Comparison of ENCODE assay signal across 1 cellular context in the genomic region with DNA sequence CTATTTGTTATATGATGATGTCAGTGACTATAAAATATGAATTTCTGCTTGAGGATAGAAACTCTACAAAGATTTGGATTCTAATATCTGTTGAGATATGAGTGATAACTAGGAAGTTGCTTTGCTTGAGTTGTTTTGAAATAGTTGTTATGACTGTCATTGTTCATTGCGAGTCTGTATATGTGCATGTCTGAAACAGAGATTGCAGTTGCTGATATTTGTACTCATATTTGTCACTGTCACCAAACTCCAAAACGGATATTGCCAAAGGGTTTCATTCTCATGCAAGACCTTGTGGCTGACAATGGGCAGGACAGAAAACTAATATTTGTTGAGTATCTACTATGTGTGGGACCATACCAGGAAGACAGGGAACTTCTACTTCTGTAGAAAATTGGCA.
TF ChIP-seq lines count a peak whose summit lies in the region.

No MANE protein-coding gene starts in this region.

TF ChIP-seq in HepG2, 621 proteins besides CTCF, POLR2A, EP300 and RAD21 (continued from another document):
- TF ChIP-seq, protein P1, sequence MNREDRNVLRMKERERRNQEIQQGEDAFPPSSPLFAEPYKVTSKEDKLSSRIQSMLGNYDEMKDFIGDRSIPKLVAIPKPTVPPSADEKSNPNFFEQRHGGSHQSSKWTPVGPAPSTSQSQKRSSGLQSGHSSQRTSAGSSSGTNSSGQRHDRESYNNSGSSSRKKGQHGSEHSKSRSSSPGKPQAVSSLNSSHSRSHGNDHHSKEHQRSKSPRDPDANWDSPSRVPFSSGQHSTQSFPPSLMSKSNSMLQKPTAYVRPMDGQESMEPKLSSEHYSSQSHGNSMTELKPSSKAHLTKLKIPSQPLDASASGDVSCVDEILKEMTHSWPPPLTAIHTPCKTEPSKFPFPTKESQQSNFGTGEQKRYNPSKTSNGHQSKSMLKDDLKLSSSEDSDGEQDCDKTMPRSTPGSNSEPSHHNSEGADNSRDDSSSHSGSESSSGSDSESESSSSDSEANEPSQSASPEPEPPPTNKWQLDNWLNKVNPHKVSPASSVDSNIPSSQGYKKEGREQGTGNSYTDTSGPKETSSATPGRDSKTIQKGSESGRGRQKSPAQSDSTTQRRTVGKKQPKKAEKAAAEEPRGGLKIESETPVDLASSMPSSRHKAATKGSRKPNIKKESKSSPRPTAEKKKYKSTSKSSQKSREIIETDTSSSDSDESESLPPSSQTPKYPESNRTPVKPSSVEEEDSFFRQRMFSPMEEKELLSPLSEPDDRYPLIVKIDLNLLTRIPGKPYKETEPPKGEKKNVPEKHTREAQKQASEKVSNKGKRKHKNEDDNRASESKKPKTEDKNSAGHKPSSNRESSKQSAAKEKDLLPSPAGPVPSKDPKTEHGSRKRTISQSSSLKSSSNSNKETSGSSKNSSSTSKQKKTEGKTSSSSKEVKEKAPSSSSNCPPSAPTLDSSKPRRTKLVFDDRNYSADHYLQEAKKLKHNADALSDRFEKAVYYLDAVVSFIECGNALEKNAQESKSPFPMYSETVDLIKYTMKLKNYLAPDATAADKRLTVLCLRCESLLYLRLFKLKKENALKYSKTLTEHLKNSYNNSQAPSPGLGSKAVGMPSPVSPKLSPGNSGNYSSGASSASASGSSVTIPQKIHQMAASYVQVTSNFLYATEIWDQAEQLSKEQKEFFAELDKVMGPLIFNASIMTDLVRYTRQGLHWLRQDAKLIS (CRISPR knock-in tag; IDR thresholded peaks at IDR 0.05): no peak
- TF ChIP-seq HNF4A (CRISPR knock-in tag; IDR thresholded peaks at IDR 0.05) (no peak), ZNF317 (CRISPR knock-in tag; IDR thresholded peaks at IDR 0.05) (no peak), NFRKB (IDR thresholded peaks at IDR 0.05) (no peak), ARNT2 (CRISPR knock-in tag; IDR thresholded peaks at IDR 0.05; ENCODE audit: low read depth) (no peak), ZC3H13 (CRISPR knock-in tag; IDR thresholded peaks at IDR 0.05) (no peak), CREM (IDR thresholded peaks at IDR 0.05) (no peak), CREM (CRISPR knock-in tag; IDR thresholded peaks at IDR 0.05) (no peak), ZFY (CRISPR knock-in tag; IDR thresholded peaks at IDR 0.05) (no peak), ZSCAN31 (CRISPR knock-in tag; IDR thresholded peaks at IDR 0.05; ENCODE audit: low read depth) (no peak), HES4 (CRISPR knock-in tag; IDR thresholded peaks at IDR 0.05; ENCODE audit: borderline replicate concordance) (no peak), CEBPG (CRISPR knock-in tag; IDR thresholded peaks at IDR 0.05) (0 out of 2 replicates have a peak, but pooled peaks have one; percentile 37), ZNF335 (CRISPR knock-in tag; IDR thresholded peaks at IDR 0.05) (no peak), GPN1 (CRISPR knock-in tag; IDR thresholded peaks at IDR 0.05; ENCODE audit: borderline replicate concordance) (no peak), TCF7 (IDR thresholded peaks at IDR 0.05; ENCODE audit: low read depth) (0 out of 2 replicates have a peak, but pooled peaks have one; percentile 15), SOX6 (IDR thresholded peaks at IDR 0.05) (no peak), SOX6 (CRISPR knock-in tag; IDR thresholded peaks at IDR 0.05) (peak; percentile 49; the same call in 1 of the 2 replicates), HOXA5 (CRISPR knock-in tag; IDR thresholded peaks at IDR 0.05) (0 out of 2 replicates have a peak, but pooled peaks have one; percentile 52), ZNF253 (CRISPR knock-in tag; IDR thresholded peaks at IDR 0.05; ENCODE audit: borderline replicate concordance) (no peak), ZNF510 (CRISPR knock-in tag; IDR thresholded peaks at IDR 0.05; ENCODE audit: low read depth) (no peak), CBX5 (CRISPR knock-in tag; IDR thresholded peaks at IDR 0.05; ENCODE audit: borderline replicate concordance) (no peak), ZNF431 (CRISPR knock-in tag; IDR thresholded peaks at IDR 0.05; ENCODE audit: borderline replicate concordance, low read depth) (no peak), HOXD1 (CRISPR knock-in tag; IDR thresholded peaks at IDR 0.05) (peak; percentile 68; the same call in 1 of the 2 replicates), SMYD3 (CRISPR knock-in tag; IDR thresholded peaks at IDR 0.05) (no peak), ZSCAN9 (CRISPR knock-in tag; IDR thresholded peaks at IDR 0.05; ENCODE audit: borderline replicate concordance) (no peak), ZNF850 (CRISPR knock-in tag; conservative IDR thresholded peaks at IDR 0.05) (no peak), RARA (CRISPR knock-in tag; IDR thresholded peaks at IDR 0.05) (no peak), NKX3-1 (CRISPR knock-in tag; IDR thresholded peaks at IDR 0.05) (no peak), ZNF446 (CRISPR knock-in tag; IDR thresholded peaks at IDR 0.05) (no peak), CC2D1A (CRISPR knock-in tag; IDR thresholded peaks at IDR 0.05) (no peak), SOX13 (IDR thresholded peaks at IDR 0.05) (peak; percentile 54; the same call in 1 of the 2 replicates), SOX13 (CRISPR knock-in tag; conservative IDR thresholded peaks at IDR 0.05 in 1 of 2, IDR thresholded peaks at IDR 0.05 in 1 of 2) (peak in 1 of 2 experiments; percentile 65; a peak in 1 of 4 replicates), HOXA3 (CRISPR knock-in tag; IDR thresholded peaks at IDR 0.05) (no peak), ELF3 (CRISPR knock-in tag; IDR thresholded peaks at IDR 0.05) (no peak), RFXANK (CRISPR knock-in tag; IDR thresholded peaks at IDR 0.05) (no peak), TCF7L2 (IDR thresholded peaks at IDR 0.05; ENCODE audit: low read depth, low read length) (no peak), SIN3A (IDR thresholded peaks at IDR 0.05; ENCODE audit: borderline replicate concordance, low read depth, low read length) (no peak), PLRG1 (conservative IDR thresholded peaks at IDR 0.05) (no peak), MATR3 (CRISPR knock-in tag; IDR thresholded peaks at IDR 0.05) (no peak)
- TF ChIP-seq, protein P2, sequence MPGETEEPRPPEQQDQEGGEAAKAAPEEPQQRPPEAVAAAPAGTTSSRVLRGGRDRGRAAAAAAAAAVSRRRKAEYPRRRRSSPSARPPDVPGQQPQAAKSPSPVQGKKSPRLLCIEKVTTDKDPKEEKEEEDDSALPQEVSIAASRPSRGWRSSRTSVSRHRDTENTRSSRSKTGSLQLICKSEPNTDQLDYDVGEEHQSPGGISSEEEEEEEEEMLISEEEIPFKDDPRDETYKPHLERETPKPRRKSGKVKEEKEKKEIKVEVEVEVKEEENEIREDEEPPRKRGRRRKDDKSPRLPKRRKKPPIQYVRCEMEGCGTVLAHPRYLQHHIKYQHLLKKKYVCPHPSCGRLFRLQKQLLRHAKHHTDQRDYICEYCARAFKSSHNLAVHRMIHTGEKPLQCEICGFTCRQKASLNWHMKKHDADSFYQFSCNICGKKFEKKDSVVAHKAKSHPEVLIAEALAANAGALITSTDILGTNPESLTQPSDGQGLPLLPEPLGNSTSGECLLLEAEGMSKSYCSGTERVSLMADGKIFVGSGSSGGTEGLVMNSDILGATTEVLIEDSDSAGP (CRISPR knock-in tag; IDR thresholded peaks at IDR 0.05; ENCODE audit: borderline replicate concordance): no peak
- TF ChIP-seq, protein P3, sequence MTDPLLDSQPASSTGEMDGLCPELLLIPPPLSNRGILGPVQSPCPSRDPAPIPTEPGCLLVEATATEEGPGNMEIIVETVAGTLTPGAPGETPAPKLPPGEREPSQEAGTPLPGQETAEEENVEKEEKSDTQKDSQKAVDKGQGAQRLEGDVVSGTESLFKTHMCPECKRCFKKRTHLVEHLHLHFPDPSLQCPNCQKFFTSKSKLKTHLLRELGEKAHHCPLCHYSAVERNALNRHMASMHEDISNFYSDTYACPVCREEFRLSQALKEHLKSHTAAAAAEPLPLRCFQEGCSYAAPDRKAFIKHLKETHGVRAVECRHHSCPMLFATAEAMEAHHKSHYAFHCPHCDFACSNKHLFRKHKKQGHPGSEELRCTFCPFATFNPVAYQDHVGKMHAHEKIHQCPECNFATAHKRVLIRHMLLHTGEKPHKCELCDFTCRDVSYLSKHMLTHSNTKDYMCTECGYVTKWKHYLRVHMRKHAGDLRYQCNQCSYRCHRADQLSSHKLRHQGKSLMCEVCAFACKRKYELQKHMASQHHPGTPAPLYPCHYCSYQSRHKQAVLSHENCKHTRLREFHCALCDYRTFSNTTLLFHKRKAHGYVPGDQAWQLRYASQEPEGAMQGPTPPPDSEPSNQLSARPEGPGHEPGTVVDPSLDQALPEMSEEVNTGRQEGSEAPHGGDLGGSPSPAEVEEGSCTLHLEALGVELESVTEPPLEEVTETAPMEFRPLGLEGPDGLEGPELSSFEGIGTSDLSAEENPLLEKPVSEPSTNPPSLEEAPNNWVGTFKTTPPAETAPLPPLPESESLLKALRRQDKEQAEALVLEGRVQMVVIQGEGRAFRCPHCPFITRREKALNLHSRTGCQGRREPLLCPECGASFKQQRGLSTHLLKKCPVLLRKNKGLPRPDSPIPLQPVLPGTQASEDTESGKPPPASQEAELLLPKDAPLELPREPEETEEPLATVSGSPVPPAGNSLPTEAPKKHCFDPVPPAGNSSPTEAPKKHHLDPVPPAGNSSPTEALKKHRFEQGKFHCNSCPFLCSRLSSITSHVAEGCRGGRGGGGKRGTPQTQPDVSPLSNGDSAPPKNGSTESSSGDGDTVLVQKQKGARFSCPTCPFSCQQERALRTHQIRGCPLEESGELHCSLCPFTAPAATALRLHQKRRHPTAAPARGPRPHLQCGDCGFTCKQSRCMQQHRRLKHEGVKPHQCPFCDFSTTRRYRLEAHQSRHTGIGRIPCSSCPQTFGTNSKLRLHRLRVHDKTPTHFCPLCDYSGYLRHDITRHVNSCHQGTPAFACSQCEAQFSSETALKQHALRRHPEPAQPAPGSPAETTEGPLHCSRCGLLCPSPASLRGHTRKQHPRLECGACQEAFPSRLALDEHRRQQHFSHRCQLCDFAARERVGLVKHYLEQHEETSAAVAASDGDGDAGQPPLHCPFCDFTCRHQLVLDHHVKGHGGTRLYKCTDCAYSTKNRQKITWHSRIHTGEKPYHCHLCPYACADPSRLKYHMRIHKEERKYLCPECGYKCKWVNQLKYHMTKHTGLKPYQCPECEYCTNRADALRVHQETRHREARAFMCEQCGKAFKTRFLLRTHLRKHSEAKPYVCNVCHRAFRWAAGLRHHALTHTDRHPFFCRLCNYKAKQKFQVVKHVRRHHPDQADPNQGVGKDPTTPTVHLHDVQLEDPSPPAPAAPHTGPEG (CRISPR knock-in tag; IDR thresholded peaks at IDR 0.05): no peak
- TF ChIP-seq, protein P4, sequence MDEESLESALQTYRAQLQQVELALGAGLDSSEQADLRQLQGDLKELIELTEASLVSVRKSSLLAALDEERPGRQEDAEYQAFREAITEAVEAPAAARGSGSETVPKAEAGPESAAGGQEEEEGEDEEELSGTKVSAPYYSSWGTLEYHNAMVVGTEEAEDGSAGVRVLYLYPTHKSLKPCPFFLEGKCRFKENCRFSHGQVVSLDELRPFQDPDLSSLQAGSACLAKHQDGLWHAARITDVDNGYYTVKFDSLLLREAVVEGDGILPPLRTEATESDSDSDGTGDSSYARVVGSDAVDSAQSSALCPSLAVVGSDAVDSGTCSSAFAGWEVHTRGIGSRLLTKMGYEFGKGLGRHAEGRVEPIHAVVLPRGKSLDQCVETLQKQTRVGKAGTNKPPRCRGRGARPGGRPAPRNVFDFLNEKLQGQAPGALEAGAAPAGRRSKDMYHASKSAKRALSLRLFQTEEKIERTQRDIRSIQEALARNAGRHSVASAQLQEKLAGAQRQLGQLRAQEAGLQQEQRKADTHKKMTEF (CRISPR knock-in tag; IDR thresholded peaks at IDR 0.05): no peak
- TF ChIP-seq, protein P5, sequence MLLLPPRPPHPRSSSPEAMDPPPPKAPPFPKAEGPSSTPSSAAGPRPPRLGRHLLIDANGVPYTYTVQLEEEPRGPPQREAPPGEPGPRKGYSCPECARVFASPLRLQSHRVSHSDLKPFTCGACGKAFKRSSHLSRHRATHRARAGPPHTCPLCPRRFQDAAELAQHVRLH (CRISPR knock-in tag; IDR thresholded peaks at IDR 0.05; ENCODE audit: borderline replicate concordance, low read depth): no peak
- TF ChIP-seq, protein P6, sequence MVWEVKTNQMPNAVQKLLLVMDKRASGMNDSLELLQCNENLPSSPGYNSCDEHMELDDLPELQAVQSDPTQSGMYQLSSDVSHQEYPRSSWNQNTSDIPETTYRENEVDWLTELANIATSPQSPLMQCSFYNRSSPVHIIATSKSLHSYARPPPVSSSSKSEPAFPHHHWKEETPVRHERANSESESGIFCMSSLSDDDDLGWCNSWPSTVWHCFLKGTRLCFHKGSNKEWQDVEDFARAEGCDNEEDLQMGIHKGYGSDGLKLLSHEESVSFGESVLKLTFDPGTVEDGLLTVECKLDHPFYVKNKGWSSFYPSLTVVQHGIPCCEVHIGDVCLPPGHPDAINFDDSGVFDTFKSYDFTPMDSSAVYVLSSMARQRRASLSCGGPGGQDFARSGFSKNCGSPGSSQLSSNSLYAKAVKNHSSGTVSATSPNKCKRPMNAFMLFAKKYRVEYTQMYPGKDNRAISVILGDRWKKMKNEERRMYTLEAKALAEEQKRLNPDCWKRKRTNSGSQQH (CRISPR knock-in tag; IDR thresholded peaks at IDR 0.05; ENCODE audit: low read depth): no peak
TF ChIP-seq in HepG2: peak in this region for 8.
